1 cellular context compared by ENCODE assay signal in the genomic region with DNA sequence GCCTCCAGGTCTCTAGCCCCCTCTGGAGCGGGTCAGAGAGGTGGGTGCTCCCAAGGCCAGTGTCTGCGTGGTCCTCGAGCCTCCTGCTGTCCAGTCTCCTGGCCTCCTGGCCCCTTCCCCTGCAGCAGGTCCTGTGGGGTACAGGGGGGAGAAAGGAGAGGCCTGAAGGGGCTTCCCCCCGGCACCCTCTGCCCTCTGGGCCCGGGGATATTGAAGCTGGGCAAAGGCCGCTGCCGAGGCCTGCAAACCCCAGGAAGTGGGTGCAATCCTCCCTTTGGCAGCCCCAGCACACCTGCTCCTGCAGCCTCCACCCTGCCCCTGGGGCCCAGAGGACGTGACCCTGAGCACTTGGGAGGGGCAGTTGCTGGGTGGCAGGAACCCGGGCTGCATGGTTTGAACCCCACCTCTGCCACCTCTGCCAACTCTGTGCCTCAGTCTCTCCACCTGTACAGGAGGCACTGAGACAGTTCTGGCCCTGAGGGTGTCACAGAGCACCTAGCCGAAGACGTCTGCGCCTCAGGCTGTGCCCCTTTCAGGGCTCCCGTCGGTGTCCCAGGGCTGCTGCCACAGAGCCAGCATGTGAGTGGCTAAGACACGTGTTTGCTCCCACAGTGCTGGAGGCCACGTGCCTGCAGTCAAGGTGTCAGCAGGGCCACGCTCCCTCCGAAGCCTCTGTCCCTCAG.
TF ChIP-seq lines count a peak whose summit lies in the region.

No MANE protein-coding gene starts in this region.

TF ChIP-seq in H1, 55 proteins besides CTCF, POLR2A, EP300 and RAD21:
- TF ChIP-seq USF2 (IDR thresholded peaks at IDR 0.05; ENCODE audit: low read length) = no peak
- TF ChIP-seq BRCA1 (IDR thresholded peaks at IDR 0.05; ENCODE audit: low read depth, low read length) = no peak
- TF ChIP-seq SRF (IDR thresholded peaks at IDR 0.05; ENCODE audit: low read depth, low read length) = no peak
- TF ChIP-seq, protein P1, sequence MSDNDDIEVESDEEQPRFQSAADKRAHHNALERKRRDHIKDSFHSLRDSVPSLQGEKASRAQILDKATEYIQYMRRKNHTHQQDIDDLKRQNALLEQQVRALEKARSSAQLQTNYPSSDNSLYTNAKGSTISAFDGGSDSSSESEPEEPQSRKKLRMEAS (IDR thresholded peaks at IDR 0.05) = no peak
- TF ChIP-seq TAF7 (optimal IDR thresholded peaks at IDR 0.05; ENCODE audit: borderline replicate concordance, low read depth, low read length) = no peak
- TF ChIP-seq SP1 (IDR thresholded peaks at IDR 0.05; ENCODE audit: low read depth, low read length) = no peak
- TF ChIP-seq SP2 (IDR thresholded peaks at IDR 0.05; ENCODE audit: low read length) = no peak
- TF ChIP-seq YY1 (IDR thresholded peaks at IDR 0.05; ENCODE audit: low read depth, low read length) = no peak
- TF ChIP-seq JUND (IDR thresholded peaks at IDR 0.05; ENCODE audit: low read length) = no peak
- no peak for TF ChIP-seq FOSL1 (IDR thresholded peaks at IDR 0.05; ENCODE audit: insufficient read depth, low read depth, low read length)
- TF ChIP-seq RXRA (IDR thresholded peaks at IDR 0.05; ENCODE audit: insufficient read depth, low read depth, low read length) = no peak
- TF ChIP-seq KDM1A (IDR thresholded peaks at IDR 0.05; ENCODE audit: borderline replicate concordance, low read length) = no peak
- TF ChIP-seq SIRT6 (IDR thresholded peaks at IDR 0.05; ENCODE audit: low read length) = no peak
- no peak for TF ChIP-seq GTF2F1 (IDR thresholded peaks at IDR 0.05; ENCODE audit: borderline replicate concordance, low read depth, low read length)
- no peak for TF ChIP-seq PHF8 (conservative IDR thresholded peaks at IDR 0.05; ENCODE audit: low read depth, low read length)
